8 cellular contexts compared by ENCODE assay signal in the genomic region with DNA sequence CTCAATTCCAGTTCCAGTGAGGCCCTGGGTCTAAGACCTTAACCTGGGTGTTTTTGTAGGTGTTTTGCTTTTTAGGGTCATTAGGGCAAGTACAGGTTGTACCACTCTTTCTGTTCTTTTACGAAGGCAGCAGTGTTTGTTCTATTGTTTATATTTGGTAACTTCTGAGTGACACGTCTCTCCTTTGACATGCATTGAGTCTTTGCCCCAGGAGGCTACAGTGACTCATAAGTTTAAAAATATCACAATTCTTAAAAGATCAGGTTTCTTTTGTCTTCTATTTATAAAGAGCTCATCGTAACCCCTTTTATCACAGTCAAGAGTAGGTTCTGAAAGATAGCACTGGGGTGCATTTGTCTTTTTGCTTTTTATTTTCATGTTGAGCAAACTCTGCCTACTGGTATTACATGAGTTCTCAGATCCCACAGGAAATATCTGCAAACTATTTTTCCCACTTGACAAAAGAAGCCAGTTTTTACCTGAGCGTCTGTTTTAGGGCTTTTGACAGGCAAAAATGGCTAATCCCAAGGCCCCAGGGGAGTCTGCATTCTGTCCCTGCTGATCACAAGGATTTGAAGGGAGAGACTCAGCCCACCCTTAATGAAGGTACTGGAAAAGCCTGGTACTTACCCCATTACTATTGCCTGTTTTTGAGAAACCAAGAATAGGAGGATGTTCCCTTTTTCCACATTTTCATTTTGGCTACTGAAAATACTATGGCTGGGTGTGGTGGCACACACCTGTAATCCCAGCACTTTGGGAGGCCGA. TPM values are rescaled to one million over a fixed set of nuclear protein-coding genes. Genes with fewer than 3 reads are reported as not detected.
DNase-seq lines count a peak whose midpoint lies in the region; ATAC-seq, FAIRE-seq and TF ChIP-seq lines count a peak whose summit lies in the region.

No MANE protein-coding gene starts in this region.

- H3K9ac ChIP-seq in H1 (replicated peaks in 1 of 4; ENCODE audit: extremely low read depth in 1 of 4, low read depth in 3 of 4, low read length in 3 of 4): no peak overlapping the region

- H2BK120ac ChIP-seq in H1 (replicated peaks; ENCODE audit: low read depth, low read length): no peak overlapping the region

- no peak overlapping the region for H3K27ac Mint-ChIP-seq in activated T-helper 2 cell treated with anti-CD3 and anti-CD28 coated beads, Interferon-gamma antibody, Interleukin-2, Interleukin-4, amounts not matched to agents 10 μg/mL and 5 μg/mL and 100 μg/mL, durations not matched to agents 14 hours and 24 hours and 36 hours

- H3K4me3 ChIP-seq in H1 (ENCODE audit: extremely low read depth in 1 of 4, insufficient read depth in 2 of 4, low read depth in 3 of 4, low read length in 4 of 4): peak overlapping the region in 1 of 4 experiments; percentile 1; a peak in 1 of 8 replicates
- H3K4me3 ChIP-seq in thoracic aorta: no peak overlapping the region

- H3K23ac ChIP-seq in H1 (ENCODE audit: insufficient read length): no peak overlapping the region

- H3K56ac ChIP-seq in H1 (replicated peaks; ENCODE audit: insufficient read length, low read depth, low read length): no peak overlapping the region

- H2AFZ ChIP-seq in H1 (ENCODE audit: low read length): no peak overlapping the region

- no peaks in the 10 kb centered on the region for H3K36me3 ChIP-seq in H1 (ENCODE audit: control insufficient read depth in 2 of 4, insufficient read depth in 4 of 4, low read length in 3 of 4)
- H3K36me3 ChIP-seq in thoracic aorta: no peaks in the 10 kb centered on the region

- peaks cover 14% of the 10 kb centered on the region for H3K36me3 Mint-ChIP-seq in activated T-helper 2 cell treated with anti-CD3 and anti-CD28 coated beads, Interferon-gamma antibody, Interleukin-2, Interleukin-4, amounts not matched to agents 10 μg/mL and 5 μg/mL and 100 μg/mL, durations not matched to agents 14 hours and 24 hours and 36 hours (ENCODE audit: low read depth)

- WGBS in H1 (ENCODE audit: extremely low coverage in 1 of 2, insufficient coverage in 1 of 2, insufficient read length in 1 of 2, insufficient replicate concordance in 2 of 2, low coverage in 1 of 2, low lambda C conversion rate in 2 of 2, missing lambda C conversion rate in 1 of 2), 2 experiments: 49% methylated on average over 5 of the region's 5 CpGs; no CpG with 5 or more reads in 1 of the 2 experiments

- no peak overlapping the region for H2BK15ac ChIP-seq in H1 (ENCODE audit: low read length)

- TF ChIP-seq RAD21 in H1 (IDR thresholded peaks at IDR 0.05 in 1 of 2, conservative IDR thresholded peaks at IDR 0.05 in 1 of 2; ENCODE audit: low read depth in 2 of 2, low read length in 2 of 2): no peak

- no peak overlapping the region for H3K18ac ChIP-seq in H1 (ENCODE audit: extremely low read depth, low read length)

- H3K23me2 ChIP-seq in H1 (ENCODE audit: low read depth, low read length): no peaks in the 10 kb centered on the region

- H3K27me3 Mint-ChIP-seq in activated T-helper 2 cell treated with anti-CD3 and anti-CD28 coated beads, Interferon-gamma antibody, Interleukin-2, Interleukin-4, amounts not matched to agents 10 μg/mL and 5 μg/mL and 100 μg/mL, durations not matched to agents 14 hours and 24 hours and 36 hours (ENCODE audit: low read depth): no peaks in the 10 kb centered on the region

- no peaks in the 10 kb centered on the region for H3K79me1 ChIP-seq in H1 (ENCODE audit: low read depth, low read length)

- H2BK20ac ChIP-seq in H1 (ENCODE audit: low read length): no peak overlapping the region

- H3K9me3 ChIP-seq in H1 (ENCODE audit: insufficient read depth in 2 of 2, low read depth in 1 of 2, low read length in 1 of 2) (no peaks in the 10 kb centered on the region), thoracic aorta (no peaks in the 10 kb centered on the region)

- H3K9me3 Mint-ChIP-seq in activated T-helper 2 cell treated with anti-CD3 and anti-CD28 coated beads, Interferon-gamma antibody, Interleukin-2, Interleukin-4, amounts not matched to agents 10 μg/mL and 5 μg/mL and 100 μg/mL, durations not matched to agents 14 hours and 24 hours and 36 hours: no peaks in the 10 kb centered on the region

- H3K4me1 Mint-ChIP-seq in activated T-helper 2 cell treated with anti-CD3 and anti-CD28 coated beads, Interferon-gamma antibody, Interleukin-2, Interleukin-4, amounts not matched to agents 10 μg/mL and 5 μg/mL and 100 μg/mL, durations not matched to agents 14 hours and 24 hours and 36 hours (ENCODE audit: low read depth): peaks cover 9% of the 10 kb centered on the region

- H3K14ac ChIP-seq in H1 (ENCODE audit: insufficient read length): no peak overlapping the region

- H3K4me2 ChIP-seq in H1 (ENCODE audit: insufficient read depth in 1 of 2, low read depth in 2 of 2, low read length in 2 of 2): peak overlapping the region; percentile 3 to 39; a peak in 1 of 4 replicates

- CTCF ChIA-PET in H1 (lab: Charles Lee; ENCODE audit: partially characterized antibody): interaction anchor here (0.9 kb wide), 1 partner anchor 43 kb away, joined by 3 read pairs; no protein-coding TSS in a partner anchor

- H4K20me1 ChIP-seq in H1 (replicated peaks in 1 of 2; ENCODE audit: control insufficient read depth in 1 of 2, insufficient read depth in 2 of 2, low read length in 2 of 2): no peaks in the 10 kb centered on the region

- H4K8ac ChIP-seq in H1 (ENCODE audit: extremely low read depth, insufficient read depth, low read length): no peak overlapping the region

- POLR2A ChIA-PET in H1 (lab: Charles Lee; ENCODE audit: partially characterized antibody): interaction anchor here (1.5 kb wide), 1 partner anchor 17 kb away, joined by 3 read pairs; no protein-coding TSS in a partner anchor

- no peak overlapping the region for H4K91ac ChIP-seq in H1 (replicated peaks; ENCODE audit: insufficient read length, low read length)

- no peak for TF ChIP-seq POLR2A in H1 (IDR thresholded peaks at IDR 0.05; ENCODE audit: control extremely low read depth in 1 of 2, low read depth in 2 of 2, low read length in 2 of 2)

- H3K27ac ChIP-seq in H1 (ENCODE audit: low read depth, low read length): no peak overlapping the region; the same call in 1 of the 2 replicates
- H3K27ac ChIP-seq in thoracic aorta: peak overlapping the region; percentile 45 to 54

- peak; percentile 74 for DNase-seq in DMS53 (lab: John Stamatoyannopoulos, UW)
- DNase-seq in H1 (ENCODE audit: low read depth in 1 of 2, low spot score in 2 of 2): no peak
- no peak for DNase-seq in thoracic aorta (ENCODE audit: low spot score)
- DNase-seq in NCI-H1048 (lab: John Stamatoyannopoulos, UW): no peak
- no peak for DNase-seq in activated T-helper 2 cell treated with anti-CD3 and anti-CD28 coated beads, Interferon-gamma antibody, Interleukin-2, Interleukin-4, amounts not matched to agents 10 μg/mL and 5 μg/mL and 100 μg/mL, durations not matched to agents 14 hours and 24 hours and 36 hours (ENCODE audit: low spot score)
- DNase-seq in NCI-H2081 (lab: John Stamatoyannopoulos, UW): no peak

- H3K79me2 ChIP-seq in H1 (ENCODE audit: control insufficient read depth in 1 of 2, insufficient read depth in 2 of 2, low read length in 2 of 2): no peaks in the 10 kb centered on the region

- intact Hi-C loops in activated T-helper 2 cell treated with anti-CD3 and anti-CD28 coated beads, Interferon-gamma antibody, Interleukin-2, Interleukin-4, amounts not matched to agents 10 μg/mL and 5 μg/mL and 100 μg/mL, durations not matched to agents 14 hours and 24 hours and 36 hours (cut with micrococcal nuclease): no loop called here

- TF ChIP-seq CTCF in H1 (IDR thresholded peaks at IDR 0.05; ENCODE audit: control extremely low read depth in 1 of 3, insufficient read depth in 1 of 3, low read depth in 1 of 3, low read length in 3 of 3) (no peak), thoracic aorta (IDR thresholded peaks at IDR 0.05) (no peak)

- no peak overlapping the region for H2BK12ac ChIP-seq in H1 (ENCODE audit: low read depth, low read length)

- FAIRE-seq in H1 (lab: Jason Lieb, UNC): peak; percentile 45

- H3K4me1 ChIP-seq in H1 (replicated peaks in 1 of 4; ENCODE audit: control insufficient read depth in 3 of 4, insufficient read depth in 4 of 4, low read length in 3 of 4) (0 out of 7 replicates have a peak, but pooled peaks cover 0 to 3% (median under 1%) of the 10 kb centered on the region in 4 experiments), thoracic aorta (ENCODE audit: control insufficient read depth in 1 of 2, low read depth in 2 of 2) (peaks cover 8 to 9% of the 10 kb centered on the region in 2 donors)

- no peak overlapping the region for H3K4ac ChIP-seq in H1 (replicated peaks; ENCODE audit: insufficient read length, low read depth, low read length)

- no peak overlapping the region for H2BK5ac ChIP-seq in H1 (ENCODE audit: low read depth, low read length)

- no peaks in the 10 kb centered on the region for H3K27me3 ChIP-seq in H1 (replicated peaks in 1 of 4; ENCODE audit: control insufficient read depth in 3 of 4, extremely low read depth in 1 of 4, insufficient read depth in 3 of 4, low read length in 3 of 4)
- no peaks in the 10 kb centered on the region for H3K27me3 ChIP-seq in thoracic aorta (replicated peaks; ENCODE audit: insufficient read depth)

- TF ChIP-seq EP300 in H1 (IDR thresholded peaks at IDR 0.05; ENCODE audit: borderline replicate concordance in 1 of 2, low read depth in 2 of 2, low read length in 2 of 2): no peak

- no peak overlapping the region for H4K5ac ChIP-seq in H1 (ENCODE audit: insufficient read length, low read depth, low read length)

- no peak overlapping the region for H3K4me3 Mint-ChIP-seq in activated T-helper 2 cell treated with anti-CD3 and anti-CD28 coated beads, Interferon-gamma antibody, Interleukin-2, Interleukin-4, amounts not matched to agents 10 μg/mL and 5 μg/mL and 100 μg/mL, durations not matched to agents 14 hours and 24 hours and 36 hours (ENCODE audit: low read depth)

- peak; percentile 89 for ATAC-seq in GM21390 (IDR thresholded peaks at IDR 0.05; ENCODE audit: unreplicated experiment)
- ATAC-seq in HG03571 (IDR thresholded peaks at IDR 0.05; ENCODE audit: unreplicated experiment): peak; percentile 63
- ATAC-seq in thoracic aorta (ENCODE audit: insufficient number of reproducible peaks, low FRiP score, low read depth): no peak

- H2AK5ac ChIP-seq in H1 (ENCODE audit: low read depth, low read length): no peak overlapping the region

RNA-seq across cellular contexts. Expression of a gene that starts 7.9 kb away (rescaled TPM):
- 1.5 and 1.9 TPM in 2 replicates for total RNA-seq in H1 (2021; fragmentation: NEBNext Ultra II Directional; extraction: Animal tissue kit (Norgen Biotek cat#: 25700))
- 0.83 and 1.9 TPM in 2 replicates for polyA plus RNA-seq in H1 (2011; rRNA removed)
- polyA plus RNA-seq in H1 (2011; cell fraction: cytosol; rRNA removed): 2.8 TPM
- polyA plus RNA-seq in H1 (2011; cell fraction: nucleus; rRNA removed): 1.9 TPM
- polyA plus RNA-seq in H1 (2012, experiment 1 of 2): 2.6 to 3.9 TPM (median 3.4 TPM) in 4 replicates
- 0.35 TPM for polyA plus RNA-seq in H1 (2012, experiment 2 of 2)
- 1.8 TPM for polyA plus RNA-seq in H1 (2013, experiment 1 of 2)
- 2.1 TPM for polyA plus RNA-seq in H1 (2013, experiment 2 of 2)
- 1.2 and 2.4 TPM in 2 replicates for polyA minus RNA-seq in H1 (2011; rRNA and poly(A)+ RNA removed)
- 0.95 TPM for polyA minus RNA-seq in H1 (2011; cell fraction: cytosol; rRNA and poly(A)+ RNA removed)
- polyA minus RNA-seq in H1 (2011; cell fraction: nucleus; rRNA and poly(A)+ RNA removed): 1.6 TPM
- total RNA-seq in thoracic aorta: under 1 TPM; 0.56 to 0.68 TPM
- 0.76 and 1.0 TPM in 2 replicates for total RNA-seq in activated T-helper 2 cell treated with anti-CD3 and anti-CD28 coated beads, Interferon-gamma antibody, Interleukin-2, Interleukin-4, amounts not matched to agents 10 μg/mL and 5 μg/mL and 100 μg/mL, durations not matched to agents 14 hours and 24 hours and 36 hours

RNA-seq across cellular contexts. Expression of a gene that starts 21.5 kb away (rescaled TPM):
- total RNA-seq in H1 (2021; fragmentation: NEBNext Ultra II Directional; extraction: Animal tissue kit (Norgen Biotek cat#: 25700)): 25.3 and 25.7 TPM in 2 replicates
- polyA plus RNA-seq in H1 (2011; rRNA removed): 6.7 and 12.0 TPM in 2 replicates
- 18.8 TPM for polyA plus RNA-seq in H1 (2011; cell fraction: cytosol; rRNA removed)
- 4.6 TPM for polyA plus RNA-seq in H1 (2011; cell fraction: nucleus; rRNA removed)
- polyA plus RNA-seq in H1 (2012, experiment 1 of 2): 14.5 to 23.7 TPM (median 15.0 TPM) in 4 replicates
- polyA plus RNA-seq in H1 (2012, experiment 2 of 2): 2.5 TPM
- polyA plus RNA-seq in H1 (2013, experiment 1 of 2): 53.0 TPM
- polyA plus RNA-seq in H1 (2013, experiment 2 of 2): 53.0 TPM
- polyA minus RNA-seq in H1 (2011; rRNA and poly(A)+ RNA removed): 15.6 and 23.5 TPM in 2 replicates
- 14.9 TPM for polyA minus RNA-seq in H1 (2011; cell fraction: cytosol; rRNA and poly(A)+ RNA removed)
- polyA minus RNA-seq in H1 (2011; cell fraction: nucleus; rRNA and poly(A)+ RNA removed): 13.6 TPM
- 10 to 100 TPM; 24.4 to 37.0 TPM for total RNA-seq in thoracic aorta
- total RNA-seq in activated T-helper 2 cell treated with anti-CD3 and anti-CD28 coated beads, Interferon-gamma antibody, Interleukin-2, Interleukin-4, amounts not matched to agents 10 μg/mL and 5 μg/mL and 100 μg/mL, durations not matched to agents 14 hours and 24 hours and 36 hours: 71.9 and 72.8 TPM in 2 replicates

RNA-seq across cellular contexts. Expression of a gene that starts 49.6 kb away (rescaled TPM):
- total RNA-seq in H1 (2021; fragmentation: NEBNext Ultra II Directional; extraction: Animal tissue kit (Norgen Biotek cat#: 25700)): 38.0 and 43.6 TPM in 2 replicates
- 19.4 and 27.1 TPM in 2 replicates for polyA plus RNA-seq in H1 (2011; rRNA removed)
- 29.6 TPM for polyA plus RNA-seq in H1 (2011; cell fraction: cytosol; rRNA removed)
- polyA plus RNA-seq in H1 (2011; cell fraction: nucleus; rRNA removed): 25.8 TPM
- polyA plus RNA-seq in H1 (2012, experiment 1 of 2): 27.4 to 42.0 TPM (median 30.5 TPM) in 4 replicates
- polyA plus RNA-seq in H1 (2012, experiment 2 of 2): 2.7 TPM
- 28.8 TPM for polyA plus RNA-seq in H1 (2013, experiment 1 of 2)
- polyA plus RNA-seq in H1 (2013, experiment 2 of 2): 27.3 TPM
- polyA minus RNA-seq in H1 (2011; rRNA and poly(A)+ RNA removed): 37.6 and 47.2 TPM in 2 replicates
- polyA minus RNA-seq in H1 (2011; cell fraction: cytosol; rRNA and poly(A)+ RNA removed): 19.6 TPM
- polyA minus RNA-seq in H1 (2011; cell fraction: nucleus; rRNA and poly(A)+ RNA removed): 29.7 TPM
- total RNA-seq in thoracic aorta: 10 to 100 TPM; 34.8 to 39.2 TPM
- total RNA-seq in activated T-helper 2 cell treated with anti-CD3 and anti-CD28 coated beads, Interferon-gamma antibody, Interleukin-2, Interleukin-4, amounts not matched to agents 10 μg/mL and 5 μg/mL and 100 μg/mL, durations not matched to agents 14 hours and 24 hours and 36 hours: 35.2 and 37.8 TPM in 2 replicates

RNA-seq across cellular contexts. Expression of a gene that starts 49.8 kb away (rescaled TPM):
- 16.8 TPM in 2 replicates for total RNA-seq in H1 (2021; fragmentation: NEBNext Ultra II Directional; extraction: Animal tissue kit (Norgen Biotek cat#: 25700))
- polyA plus RNA-seq in H1 (2011; rRNA removed): 20.3 and 21.9 TPM in 2 replicates
- polyA plus RNA-seq in H1 (2011; cell fraction: cytosol; rRNA removed): 23.9 TPM
- 19.2 TPM for polyA plus RNA-seq in H1 (2011; cell fraction: nucleus; rRNA removed)
- polyA plus RNA-seq in H1 (2012, experiment 1 of 2): 15.6 to 22.4 TPM (median 18.1 TPM) in 4 replicates
- 3.6 TPM for polyA plus RNA-seq in H1 (2012, experiment 2 of 2)
- 21.5 TPM for polyA plus RNA-seq in H1 (2013, experiment 1 of 2)
- 21.9 TPM for polyA plus RNA-seq in H1 (2013, experiment 2 of 2)
- polyA minus RNA-seq in H1 (2011; rRNA and poly(A)+ RNA removed): 20.9 and 22.8 TPM in 2 replicates
- 5.0 TPM for polyA minus RNA-seq in H1 (2011; cell fraction: cytosol; rRNA and poly(A)+ RNA removed)
- polyA minus RNA-seq in H1 (2011; cell fraction: nucleus; rRNA and poly(A)+ RNA removed): 15.4 TPM
- total RNA-seq in thoracic aorta: 10 to 100 TPM in 1 of 2 donors, 1 to 10 TPM in 1; 9.0 to 13.1 TPM
- 13.8 and 14.3 TPM in 2 replicates for total RNA-seq in activated T-helper 2 cell treated with anti-CD3 and anti-CD28 coated beads, Interferon-gamma antibody, Interleukin-2, Interleukin-4, amounts not matched to agents 10 μg/mL and 5 μg/mL and 100 μg/mL, durations not matched to agents 14 hours and 24 hours and 36 hours
